In genomic region chrX:72367524-72367923, GRCh38 we compare ENCODE assay signal across 21 cellular contexts.
"Had no signal": no experiment of that assay in that cellular context is flagged by ENCODE, and none has a peak within 500 bp of the region (broad histone marks: within the 10 kb centered on the region; RNA-seq: fewer than 3 reads in every experiment).

No MANE protein-coding gene starts in this region.

- H3K9me3 ChIP-seq: ascending aorta, body of pancreas had no signal

- H3K4me1 ChIP-seq: ascending aorta, body of pancreas had no signal

- H3K36me3 ChIP-seq: ascending aorta had no signal

- ATAC-seq: activated CD8-positive, alpha-beta memory T cell treated with anti-CD3 and anti-CD28 coated beads, Interleukin-2, amount 10 ng/mL, durations not matched to agents 7 days and 5 days; body of pancreas had no signal

- H3K4me3 ChIP-seq: ascending aorta, body of pancreas had no signal

- DNase-seq: activated B cell treated with CpG ODN at 0.5 μM for 24 hours; activated CD4-positive, alpha-beta T cell treated with anti-CD3 and anti-CD28 coated beads for 1 hour; activated CD4-positive, alpha-beta T cell treated with anti-CD3 and anti-CD28 coated beads, Interleukin-2, amount 10 ng/mL, durations not matched to agents 24 days and 14 days; activated CD4-positive, alpha-beta T cell treated with anti-CD3 and anti-CD28 coated beads, Interleukin-2, amount 50 U/mL, for 48 hours; activated CD8-positive, alpha-beta memory T cell treated with anti-CD3 and anti-CD28 coated beads, Interleukin-2, amount 10 ng/mL, durations not matched to agents 7 days and 5 days; activated effector memory CD4-positive, alpha-beta T cell treated with Interleukin-2 at 50 U/mL for 16 hours; activated naive CD4-positive, alpha-beta T cell; activated T-cell treated with anti-CD3 and anti-CD28 coated beads, Interleukin-2, amount 50 U/mL, for 24 hours; amniotic stem cell; body of pancreas; central memory CD4-positive, alpha-beta T cell; MM.1S; NCI-H1105; NCI-H187; NCI-H446 treated with DMSO at 0.1 percent for 48 hours; NCI-H526 treated with DMSO at 0.1 percent for 48 hours; NK-92 treated with Interleukin-12 subunit alpha and Interleukin-12 subunit beta, amount 100 ng/mL, for 24 hours; SIG-M5; T-helper 2 cell; T1000 had no signal

- H3K27ac ChIP-seq: ascending aorta, body of pancreas had no signal
